6 cellular contexts compared by ENCODE assay signal in the genomic region with DNA sequence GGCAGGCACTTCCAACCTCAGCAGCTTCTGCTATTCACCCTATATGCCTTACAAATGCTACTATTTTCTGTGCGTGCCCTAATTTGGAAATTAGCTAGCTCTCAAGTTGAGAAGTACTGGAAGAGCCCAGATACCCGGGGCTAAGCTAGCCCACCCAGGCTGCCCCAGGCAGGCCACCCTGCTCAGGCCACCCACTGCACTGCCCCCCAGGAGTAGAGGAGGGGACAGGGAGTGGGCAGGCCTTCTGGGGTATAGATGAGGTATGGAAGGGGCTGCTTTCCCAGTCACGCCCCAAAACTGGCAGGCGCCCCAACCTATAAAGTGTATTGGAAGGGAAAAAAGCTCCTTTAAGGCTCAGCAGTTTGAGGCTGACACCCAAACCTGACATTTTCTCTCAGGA. TPM values are rescaled to one million over a fixed set of nuclear protein-coding genes. Genes with fewer than 3 reads are reported as not detected.
"Had no signal": no experiment of that assay in that cellular context is flagged by ENCODE, and none has a peak within 500 bp of the region (broad histone marks: within the 10 kb centered on the region; RNA-seq: fewer than 3 reads in every experiment).

No MANE protein-coding gene starts in this region.

- DNase-seq: H9, HCEC 1CT, IMR-90 had no signal

- H3K9me3 Mint-ChIP-seq: GM23338, H9 had no signal

- H3K27ac Mint-ChIP-seq: GM23338, H9 had no signal

- H3K4me3 Mint-ChIP-seq: GM23338, H9 had no signal

RNA-seq across cellular contexts. Expression of a gene that starts 43.5 kb away (rescaled TPM):
- total RNA-seq: IMR-90 had no signal
- polyA plus RNA-seq: IMR-90 had no signal

RNA-seq across cellular contexts. Expression of a gene that starts 44.2 kb away (rescaled TPM):
- total RNA-seq: H1, HT-29, IMR-90 had no signal
- polyA plus RNA-seq: IMR-90 had no signal
